In the genomic region with DNA sequence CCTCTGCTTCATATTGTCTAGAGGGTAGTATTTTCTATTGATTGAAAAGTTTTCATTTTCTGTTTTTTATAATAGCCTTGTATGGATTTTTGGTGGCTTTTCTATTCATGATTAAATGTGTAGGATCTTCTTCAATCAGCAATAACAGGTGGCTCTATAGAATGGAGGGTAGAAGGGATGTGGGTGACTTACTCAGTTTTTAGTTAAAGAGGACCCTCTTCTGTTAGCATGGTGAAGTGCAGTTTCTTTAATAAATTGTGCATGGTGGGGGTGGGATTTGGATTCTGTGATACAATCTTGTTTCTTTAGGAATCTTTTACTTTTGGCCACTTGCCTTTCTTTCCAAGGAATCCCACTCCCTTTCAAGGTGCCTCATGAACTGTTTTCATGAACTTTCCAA, we compare ENCODE assay signal across 8 cellular contexts.
DNase-seq lines count a peak whose midpoint lies in the region; FAIRE-seq and TF ChIP-seq lines count a peak whose summit lies in the region.

No MANE protein-coding gene starts in this region.

- no peak overlapping the region for H3K4me2 ChIP-seq in smooth muscle cell

- H3K27me3 ChIP-seq in bronchial epithelial cell (ENCODE audit: control insufficient read depth, insufficient read depth, low read length) (no peaks in the 10 kb centered on the region), smooth muscle cell (ENCODE audit: low read depth) (no peaks in the 10 kb centered on the region)

- FAIRE-seq in bronchial epithelial cell (lab: Jason Lieb, UNC), result no peak

- no peak overlapping the region for H3K9ac ChIP-seq in smooth muscle cell (ENCODE audit: low read depth)

- H4K20me1 ChIP-seq in smooth muscle cell (ENCODE audit: low read depth), result peaks cover 6% of the 10 kb centered on the region

- no peak overlapping the region for H3K4me3 ChIP-seq in bronchial epithelial cell (ENCODE audit: low read depth, low read length)
- no peak overlapping the region for H3K4me3 ChIP-seq in smooth muscle cell

- DNase-seq in NCI-H2196 (lab: John Stamatoyannopoulos, UW; ENCODE audit: unreplicated experiment), result peak; percentile 7
- DNase-seq in NCI-H2196 treated with DMSO at 0.1 percent for 48 hours (lab: John Stamatoyannopoulos, UW; ENCODE audit: unreplicated experiment), result no peak
- DNase-seq in NCI-H1694 (lab: John Stamatoyannopoulos, UW), result peak; percentile 31
- DNase-seq in bronchial epithelial cell (ENCODE audit: low read depth), result peak; percentile 18
- DNase-seq in putamen (ENCODE audit: low spot score), result peak; percentile 14
- no peak for DNase-seq in DMS153 treated with DMSO at 0.1 percent for 48 hours (lab: John Stamatoyannopoulos, UW; ENCODE audit: unreplicated experiment)
- no peak for DNase-seq in dedifferentiated amniotic fluid mesenchymal stem cell (ENCODE audit: extremely low spot score)
- no peak for DNase-seq in smooth muscle cell (lab: John Stamatoyannopoulos, UW; ENCODE audit: unreplicated experiment)

- peaks cover 19% of the 10 kb centered on the region for H3K79me2 ChIP-seq in smooth muscle cell (ENCODE audit: low read depth)

- H2AFZ ChIP-seq in smooth muscle cell (ENCODE audit: low read depth), result no peak overlapping the region

- TF ChIP-seq CTCF in bronchial epithelial cell (IDR thresholded peaks at IDR 0.05; ENCODE audit: insufficient read depth, low read length, severe bottlenecking) (peak; percentile 17), smooth muscle cell (IDR thresholded peaks at IDR 0.05; ENCODE audit: borderline replicate concordance, insufficient read depth, poor library complexity, severe bottlenecking) (no peak)

- H3K36me3 ChIP-seq in bronchial epithelial cell (ENCODE audit: control insufficient read depth, insufficient read depth, low read length) (no peaks in the 10 kb centered on the region), smooth muscle cell (ENCODE audit: low read depth) (no peaks in the 10 kb centered on the region)

- H3K27ac ChIP-seq in smooth muscle cell (ENCODE audit: low read depth), result no peak overlapping the region

- H3K4me1 ChIP-seq in smooth muscle cell (ENCODE audit: low read depth), result peaks cover 4% of the 10 kb centered on the region

- H3K9me3 ChIP-seq in smooth muscle cell (replicated peaks; ENCODE audit: low read depth), result no peaks in the 10 kb centered on the region

- H3F3A ChIP-seq in smooth muscle cell (ENCODE audit: low read depth), result peaks cover 6% of the 10 kb centered on the region

Comparison
In these comparisons a context has a peak if more than half of its experiments do, and no peak if none do; other contexts are left out.
1. DNase-seq: peak in NCI-H2196 (single experiment), NCI-H1694 (single experiment), bronchial epithelial cell (single experiment) and putamen (single experiment); none in NCI-H2196 treated with DMSO at 0.1 percent for 48 hours (single experiment), DMS153 treated with DMSO at 0.1 percent for 48 hours (single experiment), dedifferentiated amniotic fluid mesenchymal stem cell (single experiment) and smooth muscle cell (single experiment).